ENCODE assay signal across 10 cellular contexts in genomic region chr3:185798831-185799110, GRCh38. TPM values are rescaled to one million over a fixed set of nuclear protein-coding genes. Genes with fewer than 3 reads are reported as not detected.
DNase-seq lines count a peak whose midpoint lies in the region; TF ChIP-seq lines count a peak whose summit lies in the region.
"Not testable (repeated sequence)": the region's sequence is repeated elsewhere in the genome, so short reads cannot be mapped to it uniquely, and the experiment has no call there.
"Had no signal": no experiment of that assay in that cellular context is flagged by ENCODE, and none has a peak within 500 bp of the region (broad histone marks: within the 10 kb centered on the region; RNA-seq: fewer than 3 reads in every experiment).

No MANE protein-coding gene starts in this region.

- H2BK5ac ChIP-seq in trophoblast cell (ENCODE audit: low read depth, low read length, poor library complexity), result not testable (repeated sequence)

- POLR2A ChIA-PET in RWPE1 (lab: Yijun Ruan, JAX; ENCODE audit: low non-redundant PET), result not testable (repeated sequence)

- H3K27me3 ChIP-seq in BLaER1; mammary epithelial cell (ENCODE audit: insufficient read depth, low read length); trophoblast cell (ENCODE audit: insufficient read depth, low read length): not testable (repeated sequence)

- H3K79me2 ChIP-seq in mammary epithelial cell (ENCODE audit: insufficient read depth, low read length), result peaks cover 91% of the 10 kb centered on the region
- H3K79me2 ChIP-seq in trophoblast cell (ENCODE audit: control insufficient read depth, insufficient read depth, low read length, poor library complexity), result peaks cover 17% of the 10 kb centered on the region

- not testable (repeated sequence) for H4K12ac ChIP-seq in trophoblast cell (ENCODE audit: low read depth, low read length)

- not testable (repeated sequence) for H3K23ac ChIP-seq in trophoblast cell (ENCODE audit: low read length)

- TF ChIP-seq CTCF in RWPE1 (conservative IDR thresholded peaks at IDR 0.05; ENCODE audit: low read depth); mammary epithelial cell (conservative IDR thresholded peaks at IDR 0.05 in 1 of 2, IDR thresholded peaks at IDR 0.05 in 1 of 2; ENCODE audit: extremely low read depth in 1 of 2, insufficient read depth in 1 of 2, low read depth in 1 of 2, low read length in 2 of 2): not testable (repeated sequence)

- not testable (repeated sequence) for H3K4me1 ChIP-seq in BLaER1
- H3K4me1 ChIP-seq in mammary epithelial cell (ENCODE audit: insufficient read depth, low read length) (peaks cover 33% of the 10 kb centered on the region), trophoblast cell (ENCODE audit: control insufficient read depth in 1 of 2, insufficient read depth in 2 of 2, low read length in 2 of 2) (peaks cover 15 to 21% of the 10 kb centered on the region in 2 experiments)

- intact Hi-C loops in mammary epithelial cell (cut with micrococcal nuclease), result not testable (repeated sequence)

- H3K14ac ChIP-seq in trophoblast cell (ENCODE audit: low read length), result not testable (repeated sequence)

- not testable (repeated sequence) for H4K91ac ChIP-seq in trophoblast cell (ENCODE audit: low read depth, low read length)

- H3K4me3 ChIP-seq in BLaER1; mammary epithelial cell (replicated peaks in 1 of 3; ENCODE audit: insufficient read depth in 1 of 3, low read depth in 2 of 3, low read length in 3 of 3); trophoblast cell (ENCODE audit: low read depth, low read length): not testable (repeated sequence)

- CTCF ChIA-PET in RWPE1 (lab: Yijun Ruan, JAX), result not testable (repeated sequence)
- CTCF ChIA-PET in mammary epithelial cell (lab: Charles Lee; ENCODE audit: low non-redundant PET), result interaction anchor here (0.7 kb wide), 1 partner anchor 369 kb away, joined by 7 read pairs; no protein-coding TSS in a partner anchor

- not testable (repeated sequence) for H2AK5ac ChIP-seq in trophoblast cell (ENCODE audit: low read length)

- not testable (repeated sequence) for H3K18ac ChIP-seq in trophoblast cell (ENCODE audit: low read length)

- not testable (repeated sequence) for H3K9me3 ChIP-seq in BLaER1; mammary epithelial cell (replicated peaks; ENCODE audit: insufficient read depth, low read length); trophoblast cell (ENCODE audit: insufficient read depth, low read depth, low read length)

- H2AFZ ChIP-seq in mammary epithelial cell (ENCODE audit: low read depth, low read length); trophoblast cell (ENCODE audit: insufficient read depth, low read length, poor library complexity): not testable (repeated sequence)

- peak overlapping the region; percentile 3 for H3K4ac ChIP-seq in trophoblast cell (ENCODE audit: low read depth, low read length)

- H4K20me1 ChIP-seq in BLaER1; mammary epithelial cell (ENCODE audit: insufficient read depth, low read length): not testable (repeated sequence)

- not testable (repeated sequence) for H2BK120ac ChIP-seq in trophoblast cell (ENCODE audit: insufficient read depth, low read length, poor library complexity)

- H3K79me1 ChIP-seq in trophoblast cell (ENCODE audit: low read length), result not testable (repeated sequence)

- BruUV-seq in mammary epithelial cell (replicated peaks; lab: Mats Ljungman, UMichigan), result not testable (repeated sequence)

- H3K36me3 ChIP-seq in BLaER1; mammary epithelial cell (ENCODE audit: insufficient read depth, low read length); trophoblast cell (ENCODE audit: control insufficient read depth in 1 of 2, insufficient read depth in 2 of 2, low read length in 2 of 2): not testable (repeated sequence)

- H2BK12ac ChIP-seq in trophoblast cell (ENCODE audit: low read length), result not testable (repeated sequence)

- DNase-seq in HK-2 (ENCODE audit: unreplicated experiment) (peak; percentile 41), islet precursor cell (peak; percentile 63), left kidney (ENCODE audit: low read depth, low spot score) (peak; percentile 60), trophoblast cell (peak in 1 of 2 donors; percentile 42)
- not testable (repeated sequence) for DNase-seq in RWPE1 (ENCODE audit: low spot score); mammary epithelial cell

- WGBS in mammary epithelial cell (ENCODE audit: low coverage, missing lambda C conversion rate), result 89% methylated on average over 6 of the region's 6 CpGs
- no CpG with 5 or more reads among the region's 6 CpGs for WGBS in trophoblast cell (ENCODE audit: extremely low coverage, insufficient coverage, insufficient read length)

- in situ Hi-C loops in mammary epithelial cell (cut with MboI; ENCODE audit: low sequenced_read_pairs in 2 of 2), result not testable (repeated sequence)

- not testable (repeated sequence) for H4K8ac ChIP-seq in trophoblast cell (ENCODE audit: low read depth, low read length)

- H3K27ac ChIP-seq in BLaER1; trophoblast cell (ENCODE audit: low read depth, low read length): not testable (repeated sequence)
- H3K27ac ChIP-seq in RWPE1 (peak overlapping the region; percentile 37), mammary epithelial cell (ENCODE audit: insufficient read depth, low read depth, low read length) (peak overlapping the region; percentile 99)

- H3K4me2 ChIP-seq in BLaER1, result peak overlapping the region; percentile 24; the same call in 1 of the 2 replicates
- H3K4me2 ChIP-seq in mammary epithelial cell (ENCODE audit: insufficient read depth, low read depth, low read length); trophoblast cell (ENCODE audit: low read length): not testable (repeated sequence)

- not testable (repeated sequence) for H3K9ac ChIP-seq in BLaER1; mammary epithelial cell (ENCODE audit: insufficient read depth, low read length); trophoblast cell (ENCODE audit: low read length)

- dilution Hi-C loops in mammary epithelial cell (cut with HindIII; ENCODE audit: low sequenced_read_pairs), result not testable (repeated sequence)

RNA-seq across cellular contexts. Expression of gene IGF2BP2, which starts 26.1 kb away (rescaled TPM):
- 100 to 1,000 TPM in 1 of 2 donors, 10 to 100 TPM in 1; 67.7 to 195 TPM for total RNA-seq in mammary epithelial cell
- 6.1 TPM for polyA plus RNA-seq in mammary epithelial cell
- 285 TPM for polyA minus RNA-seq in mammary epithelial cell
- polyA plus RNA-seq in trophoblast cell (2013), result 136 TPM in 2 replicates
- total RNA-seq: B cell had no signal
- polyA plus RNA-seq: CD4-positive, CD25-positive, alpha-beta regulatory T cell; CD8-positive, alpha-beta memory T cell had no signal
